In the genomic region with DNA sequence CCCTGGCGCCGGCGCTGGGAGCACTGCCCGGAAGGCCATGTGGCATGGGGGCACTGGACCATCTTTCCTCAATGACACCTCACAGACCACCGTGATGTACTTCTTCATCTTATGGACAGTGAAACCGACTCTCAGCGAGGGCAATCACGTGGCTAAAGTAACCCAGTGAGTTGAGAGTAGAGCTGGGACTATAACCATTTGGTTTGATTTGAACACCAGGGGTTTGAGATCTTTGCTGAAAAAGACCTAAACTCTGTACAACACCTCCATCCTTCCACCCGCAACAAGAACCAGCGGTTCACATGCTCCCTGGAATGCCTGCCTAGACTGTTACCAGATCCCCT, we compare ENCODE assay signal across 10 cellular contexts. TPM values are rescaled to one million over a fixed set of nuclear protein-coding genes. Genes with fewer than 3 reads are reported as not detected.
DNase-seq lines count a peak whose midpoint lies in the region; TF ChIP-seq lines count a peak whose summit lies in the region.
"Had no signal": no experiment of that assay in that cellular context is flagged by ENCODE, and none has a peak within 500 bp of the region (broad histone marks: within the 10 kb centered on the region; RNA-seq: fewer than 3 reads in every experiment).

No MANE protein-coding gene starts in this region.

- H3F3A ChIP-seq in GM23248 (ENCODE audit: insufficient read depth) = peaks cover 5% of the 10 kb centered on the region; the same call in 1 of the 2 replicates

- H3K27ac Mint-ChIP-seq in brain = peak overlapping the region in 1 of 5 experiments; percentile 76

- no peaks in the 10 kb centered on the region for H3K9me2 ChIP-seq in GM23248 (ENCODE audit: insufficient read depth)

- TF ChIP-seq CTCF in AG04449 (IDR thresholded peaks at IDR 0.05; ENCODE audit: insufficient read depth, low read length, missing control alignments) = no peak
- TF ChIP-seq CTCF in brain (conservative IDR thresholded peaks at IDR 0.05) = no peak

- H3K4me1 ChIP-seq in GM23248 (ENCODE audit: insufficient read depth) = no peaks in the 10 kb centered on the region
- peaks cover 15% of the 10 kb centered on the region for H3K4me1 ChIP-seq in mucosa of stomach (ENCODE audit: control insufficient read depth, insufficient read depth, low read length)

- peak overlapping the region; percentile 70 to 84 (median 80) for H3K4me3 Mint-ChIP-seq in brain

- H3K9ac ChIP-seq in GM23248 = peak overlapping the region; percentile 68; the same call in 1 of the 2 replicates
- H3K9ac ChIP-seq in mucosa of stomach (ENCODE audit: low read length) = peak overlapping the region; percentile 59

- H4K20me1 ChIP-seq in GM23248 (ENCODE audit: insufficient read depth) = no peaks in the 10 kb centered on the region

- H3K4me3 ChIP-seq in AG04449 (ENCODE audit: low read depth, low read length) (peak overlapping the region; percentile 62; the same call in 1 of the 2 replicates), GM23248 (peak overlapping the region; percentile 74), mucosa of stomach (ENCODE audit: low read length) (no peak overlapping the region)

- H3K9me3 ChIP-seq in GM23248 (ENCODE audit: low read depth) (no peaks in the 10 kb centered on the region), mucosa of stomach (ENCODE audit: control insufficient read depth, low read length) (no peaks in the 10 kb centered on the region)

- peaks cover 13% of the 10 kb centered on the region for H3K4me1 Mint-ChIP-seq in brain

- peaks cover 0 to 4% (median 0%) of the 10 kb centered on the region in 5 experiments for H3K9me3 Mint-ChIP-seq in brain

- CTCF ChIA-PET in AG04449 (lab: Yijun Ruan, JAX) = interaction anchor here (0.7 to 2.9 kb wide), 8 partner anchors 10 to 248 kb away, joined by 3 to 18 read pairs (median 6); a partner anchor contains a TSS

- POLR2A ChIA-PET in AG04449 (lab: Yijun Ruan, JAX) = no interaction called here

- H3K36me3 Mint-ChIP-seq in brain = peaks cover 3% of the 10 kb centered on the region

- H3K27me3 ChIP-seq in GM23248 (replicated peaks; ENCODE audit: insufficient read depth) (peaks cover 24% of the 10 kb centered on the region), mucosa of stomach (ENCODE audit: control insufficient read depth, insufficient read depth, low read length) (peaks cover 42% of the 10 kb centered on the region)

- H3K27ac ChIP-seq in GM23248 = no peak overlapping the region

- H3K36me3 ChIP-seq in GM23248 (ENCODE audit: low read depth) (no peaks in the 10 kb centered on the region), mucosa of stomach (ENCODE audit: control insufficient read depth, insufficient read depth, low read length) (no peaks in the 10 kb centered on the region)

- WGBS in GM23248 (ENCODE audit: low coverage in 1 of 2, low lambda C conversion rate in 2 of 2, missing lambda C conversion rate in 2 of 2), 2 experiments = 33 to 34% methylated on average over 10 of the region's 10 CpGs

- peaks cover 18% of the 10 kb centered on the region for H3K27me3 Mint-ChIP-seq in brain

- no peaks in the 10 kb centered on the region for H3K79me2 ChIP-seq in GM23248 (ENCODE audit: insufficient read depth)

- H2AFZ ChIP-seq in GM23248 = peak overlapping the region; percentile 96

- no peak for DNase-seq in AG04449 (ENCODE audit: low read depth, low spot score)
- no peak for DNase-seq in GM23248
- DNase-seq in DMS 273 (lab: John Stamatoyannopoulos, UW; ENCODE audit: unreplicated experiment) = no peak
- no peak for DNase-seq in stimulated activated CD4-positive, alpha-beta T cell treated with anti-CD3 and anti-CD28 coated beads, Interleukin-1b, Interleukin-23, amount 100 ng/mL, for 48 hours
- no peak for DNase-seq in cerebellar cortex (ENCODE audit: low spot score)
- no peak for DNase-seq in EL
- DNase-seq: occipital lobe had no signal

- in situ Hi-C loops in GM23248 (cut with MboI) = no loop called here

- H3K4me2 ChIP-seq in GM23248 (ENCODE audit: unreplicated experiment) = peak overlapping the region; percentile 80

RNA-seq across cellular contexts. Expression of a gene that starts 3.3 kb away (rescaled TPM):
- not detected in 2 replicates for total RNA-seq in GM23248 (2014; rRNA removed; shearing (Covaris generic))
- not detected in 2 replicates for polyA plus RNA-seq in GM23248 (2016; fragmentation: Nextera tagmentation; extraction: Ambion mirVana)
- 0.97 TPM for polyA plus RNA-seq in brain (ENCODE audit: insufficient read depth, low read depth, low replicate concordance)

RNA-seq across cellular contexts. Expression of a gene that starts 22.5 kb away (rescaled TPM):
- 4.6 and 4.8 TPM in 2 replicates for total RNA-seq in GM23248 (2014; rRNA removed; shearing (Covaris generic))
- 0.25 and 0.46 TPM in 2 replicates for polyA plus RNA-seq in GM23248 (2016; fragmentation: Nextera tagmentation; extraction: Ambion mirVana)
- 62.5 TPM for polyA plus RNA-seq in brain (ENCODE audit: insufficient read depth, low read depth, low replicate concordance)
- total RNA-seq: T-helper 1 cell treated with Interleukin-12 subunit alpha and Interleukin-12 subunit beta and Interleukin-4 antibody, amounts not matched to agents 30 ng/mL and 1 ng/mL, for 36 hours had no signal

RNA-seq across cellular contexts. Expression of a gene that starts 41.1 kb away (rescaled TPM):
- 326 and 410 TPM in 2 replicates for total RNA-seq in GM23248 (2014; rRNA removed; shearing (Covaris generic))
- polyA plus RNA-seq in GM23248 (2016; fragmentation: Nextera tagmentation; extraction: Ambion mirVana) (440 and 446 TPM in 2 replicates), brain (ENCODE audit: insufficient read depth, low read depth, low replicate concordance) (164 TPM)

Comparison
In these comparisons a context has a peak if more than half of its experiments do, and no peak if none do; other contexts are left out.
1. RNA of a gene that starts 22.5 kb away (polyA plus RNA-seq): 62.5 TPM in brain (single experiment); 0.25 to 0.46 TPM in GM23248; every median in the first group is over 10 times any median in the second.